ENCODE assay signal across 10 cellular contexts in genomic region chr10:117653170-117653515, GRCh38.
DNase-seq lines count a peak whose midpoint lies in the region; ATAC-seq, FAIRE-seq and TF ChIP-seq lines count a peak whose summit lies in the region.
"Had no signal": no experiment of that assay in that cellular context is flagged by ENCODE, and none has a peak within 500 bp of the region (broad histone marks: within the 10 kb centered on the region; RNA-seq: fewer than 3 reads in every experiment).

No MANE protein-coding gene starts in this region.

- no peaks in the 10 kb centered on the region for H3K27me3 ChIP-seq in MG63

- no peaks in the 10 kb centered on the region for H3K36me3 ChIP-seq in MG63

- H3K9me3 ChIP-seq in MG63 = peaks cover 5% of the 10 kb centered on the region; the same call in 1 of the 2 replicates

- ATAC-seq in GM18517 (IDR thresholded peaks at IDR 0.05; ENCODE audit: unreplicated experiment) = peak; percentile 89
- ATAC-seq in esophagus mucosa = peak; percentile 98
- ATAC-seq in SK-N-SH treated with all-trans-retinoic acid at 6 μM for 48 hours = no peak
- ATAC-seq: naive thymus-derived CD4-positive, alpha-beta T cell had no signal

- DNase-seq in H54 (ENCODE audit: insufficient read length, low spot score) (peak; percentile 79), MG63 (peak; percentile 66), ureter (ENCODE audit: low spot score) (peak; percentile 53), midbrain (lab: John Stamatoyannopoulos, UW) (no peak), OCI-M1 (lab: John Stamatoyannopoulos, UW) (no peak)

- TF ChIP-seq POLR2A in H54 (IDR thresholded peaks at IDR 0.05; ENCODE audit: low read depth, low read length) = no peak

- peak; percentile 89 for FAIRE-seq in H54 (lab: Jason Lieb, UNC)
- FAIRE-seq: TTC549 had no signal

- H3K4me3 ChIP-seq in MG63 = no peak overlapping the region

TF ChIP-seq in SK-N-SH treated with all-trans-retinoic acid at 6 μM for 48 hours, 23 proteins besides CTCF, POLR2A, EP300 and RAD21:
- no peak for TF ChIP-seq PATZ1 (CRISPR knock-in tag; IDR thresholded peaks at IDR 0.05; ENCODE audit: borderline replicate concordance)
- TF ChIP-seq TCF4 (CRISPR knock-in tag; IDR thresholded peaks at IDR 0.05; ENCODE audit: borderline replicate concordance) = no peak
- no peak for TF ChIP-seq TSHZ2 (CRISPR knock-in tag; IDR thresholded peaks at IDR 0.05)
- no peak for TF ChIP-seq BACH2 (CRISPR knock-in tag; IDR thresholded peaks at IDR 0.05; ENCODE audit: borderline replicate concordance)
- TF ChIP-seq PPARA (CRISPR knock-in tag; IDR thresholded peaks at IDR 0.05; ENCODE audit: borderline replicate concordance) = no peak
- no peak for TF ChIP-seq OSR1 (CRISPR knock-in tag; IDR thresholded peaks at IDR 0.05)
- TF ChIP-seq CREB5 (CRISPR knock-in tag; IDR thresholded peaks at IDR 0.05; ENCODE audit: low read depth) = no peak
- no peak for TF ChIP-seq ZC3H10 (CRISPR knock-in tag; IDR thresholded peaks at IDR 0.05)
- TF ChIP-seq SNAI2 (CRISPR knock-in tag; IDR thresholded peaks at IDR 0.05) = no peak

Comparison
In these comparisons a context has a peak if more than half of its experiments do, and no peak if none do; other contexts are left out.
1. DNase-seq: peak in H54 (single experiment), MG63 (single experiment) and ureter (single experiment); none in midbrain (single experiment) and OCI-M1 (single experiment).